Comparison of ENCODE assay signal across 28 cellular contexts in genomic region chr10:76130892-76131291, GRCh38.
"Had no signal": no experiment of that assay in that cellular context is flagged by ENCODE, and none has a peak within 500 bp of the region (broad histone marks: within the 10 kb centered on the region; RNA-seq: fewer than 3 reads in every experiment).

No MANE protein-coding gene starts in this region.

- H3K4me3 ChIP-seq: stomach, suprapubic skin, testis, thoracic aorta, thyroid gland, tibial artery, tibial nerve, transverse colon, upper lobe of left lung, upper lobe of right lung, uterus, vagina had no signal

- H3K4me1 ChIP-seq: suprapubic skin, testis, tibial artery, transverse colon, uterus, vagina had no signal

- H3K27ac Mint-ChIP-seq: stimulated activated effector memory CD8-positive, alpha-beta T cell treated with anti-CD3 and anti-CD28 coated beads, Interleukin-12 subunit alpha, Interleukin-12 subunit beta, amount 100 ng/mL, for 72 hours; stimulated activated memory B cell treated with anti-CD40 and anti-IgM and Interleukin-4, amounts not matched to agents 10 μg/mL and 1 μg/mL and 100 μg/mL, for 72 hours; stimulated activated naive B cell treated with anti-CD40 and anti-IgM and Interleukin-4, amounts not matched to agents 10 μg/mL and 1 μg/mL and 100 μg/mL, for 72 hours; stimulated activated naive CD8-positive, alpha-beta T cell treated with anti-CD3 and anti-CD28 coated beads, Interleukin-15, Interleukin-2, amounts not matched to agents 100 ng/mL and 50 ng/mL, for 24 hours; type B pancreatic cell had no signal

- H3K27ac ChIP-seq: stomach, suprapubic skin, testis, thoracic aorta, thyroid gland, tibial artery, tibial nerve, transverse colon, upper lobe of left lung, upper lobe of right lung, uterus, vagina had no signal

- H3K36me3 ChIP-seq: stomach, suprapubic skin, thoracic aorta, thyroid gland, tibial artery, tibial nerve, transverse colon, upper lobe of left lung, upper lobe of right lung, uterus, vagina had no signal

- H3K27me3 Mint-ChIP-seq: stimulated activated memory B cell treated with anti-CD40 and anti-IgM and Interleukin-4, amounts not matched to agents 10 μg/mL and 1 μg/mL and 100 μg/mL, for 72 hours; stimulated activated naive B cell treated with anti-CD40 and anti-IgM and Interleukin-4, amounts not matched to agents 10 μg/mL and 1 μg/mL and 100 μg/mL, for 72 hours; stimulated activated naive CD8-positive, alpha-beta T cell treated with anti-CD3 and anti-CD28 coated beads, Interleukin-15, amount 100 ng/mL, for 72 hours; stimulated activated naive CD8-positive, alpha-beta T cell treated with anti-CD3 and anti-CD28 coated beads, Interleukin-15, Interleukin-2, amounts not matched to agents 100 ng/mL and 50 ng/mL, for 24 hours had no signal

- H3K9me3 ChIP-seq: stomach, suprapubic skin, testis, thoracic aorta, thyroid gland, tibial artery, tibial nerve, transverse colon, upper lobe of left lung, upper lobe of right lung, uterus, vagina had no signal

- DNase-seq: stimulated activated CD4-positive, alpha-beta T cell treated with anti-CD3 and anti-CD28 coated beads, Interleukin-2, amount 100 ng/mL, for 24 hours; stimulated activated CD4-positive, alpha-beta T cell treated with anti-CD3 and anti-CD28 coated beads, Interleukin-2, amount 100 ng/mL, for 48 hours; stimulated activated CD4-positive, alpha-beta T cell treated with anti-CD3 and anti-CD28 coated beads, Interleukin-4, amount 100 ng/mL, for 1 hour; stimulated activated CD4-positive, alpha-beta T cell treated with anti-CD3 and anti-CD28 coated beads, Interleukin-4, amount 100 ng/mL, for 24 hours; stimulated activated CD4-positive, alpha-beta T cell treated with anti-CD3 and anti-CD28 coated beads, Interleukin-4, amount 100 ng/mL, for 4 hours; stimulated activated CD8-positive, alpha-beta memory T cell treated with anti-CD3 and anti-CD28 coated beads, Interleukin-4, amount 100 ng/mL, for 48 hours; stimulated activated naive B cell treated with anti-CD40 and anti-IgM and Interleukin-4, amounts not matched to agents 10 μg/mL and 1 μg/mL and 100 μg/mL, for 72 hours; stimulated activated naive CD4-positive, alpha-beta T cell; stimulated activated naive CD4-positive, alpha-beta T cell treated with Interleukin-2 at 50 U/mL for 16 hours; stimulated activated naive CD8-positive, alpha-beta T cell treated with anti-CD3 and anti-CD28 coated beads, Interleukin-15, amount 100 ng/mL, for 72 hours; stimulated activated naive CD8-positive, alpha-beta T cell treated with anti-CD3 and anti-CD28 coated beads, Interleukin-15, Interleukin-2, amounts not matched to agents 100 U/mL and 50 U/mL, for 24 hours; stomach; substantia nigra; testis; thyroid gland; tibial artery; transverse colon; upper lobe of left lung; upper lobe of right lung; uterus had no signal

- H3K4me1 Mint-ChIP-seq: stimulated activated effector memory CD8-positive, alpha-beta T cell treated with anti-CD3 and anti-CD28 coated beads, Interleukin-12 subunit alpha, Interleukin-12 subunit beta, amount 100 ng/mL, for 72 hours; stimulated activated memory B cell treated with anti-CD40 and anti-IgM and Interleukin-4, amounts not matched to agents 10 μg/mL and 1 μg/mL and 100 μg/mL, for 72 hours; stimulated activated naive B cell treated with anti-CD40 and anti-IgM and Interleukin-4, amounts not matched to agents 10 μg/mL and 1 μg/mL and 100 μg/mL, for 72 hours; stimulated activated naive CD8-positive, alpha-beta T cell treated with anti-CD3 and anti-CD28 coated beads, Interleukin-15, amount 100 ng/mL, for 72 hours had no signal

- ATAC-seq: stimulated activated effector memory CD8-positive, alpha-beta T cell treated with anti-CD3 and anti-CD28 coated beads, Interleukin-12 subunit alpha, Interleukin-12 subunit beta, amount 100 ng/mL, for 72 hours; stimulated activated memory B cell treated with anti-CD40 and anti-IgM and Interleukin-4, amounts not matched to agents 10 μg/mL and 1 μg/mL and 100 μg/mL, for 72 hours; stimulated activated naive B cell treated with anti-CD40 and anti-IgM and Interleukin-4, amounts not matched to agents 10 μg/mL and 1 μg/mL and 100 μg/mL, for 72 hours; stimulated activated naive CD8-positive, alpha-beta T cell treated with anti-CD3 and anti-CD28 coated beads, Interleukin-15, amount 100 ng/mL, for 72 hours; stimulated activated naive CD8-positive, alpha-beta T cell treated with anti-CD3 and anti-CD28 coated beads, Interleukin-15, Interleukin-2, amounts not matched to agents 100 U/mL and 50 U/mL, for 24 hours; upper lobe of right lung had no signal

- H3K9me3 Mint-ChIP-seq: stimulated activated memory B cell treated with anti-CD40 and anti-IgM and Interleukin-4, amounts not matched to agents 10 μg/mL and 1 μg/mL and 100 μg/mL, for 72 hours; stimulated activated naive B cell treated with anti-CD40 and anti-IgM and Interleukin-4, amounts not matched to agents 10 μg/mL and 1 μg/mL and 100 μg/mL, for 72 hours; stimulated activated naive CD8-positive, alpha-beta T cell treated with anti-CD3 and anti-CD28 coated beads, Interleukin-15, Interleukin-2, amounts not matched to agents 100 ng/mL and 50 ng/mL, for 24 hours had no signal

- H3K4me3 Mint-ChIP-seq: stimulated activated effector memory CD8-positive, alpha-beta T cell treated with anti-CD3 and anti-CD28 coated beads, Interleukin-12 subunit alpha, Interleukin-12 subunit beta, amount 100 ng/mL, for 72 hours; stimulated activated memory B cell treated with anti-CD40 and anti-IgM and Interleukin-4, amounts not matched to agents 10 μg/mL and 1 μg/mL and 100 μg/mL, for 72 hours; stimulated activated naive B cell treated with anti-CD40 and anti-IgM and Interleukin-4, amounts not matched to agents 10 μg/mL and 1 μg/mL and 100 μg/mL, for 72 hours; stimulated activated naive CD8-positive, alpha-beta T cell treated with anti-CD3 and anti-CD28 coated beads, Interleukin-15, amount 100 ng/mL, for 72 hours; stimulated activated naive CD8-positive, alpha-beta T cell treated with anti-CD3 and anti-CD28 coated beads, Interleukin-15, Interleukin-2, amounts not matched to agents 100 ng/mL and 50 ng/mL, for 24 hours; type B pancreatic cell had no signal

- H3K27me3 ChIP-seq: stomach, suprapubic skin, testis, thyroid gland, tibial artery, tibial nerve, transverse colon, upper lobe of left lung, upper lobe of right lung, uterus, vagina had no signal

- H3K36me3 Mint-ChIP-seq: stimulated activated effector memory CD8-positive, alpha-beta T cell treated with anti-CD3 and anti-CD28 coated beads, Interleukin-12 subunit alpha, Interleukin-12 subunit beta, amount 100 ng/mL, for 72 hours; stimulated activated memory B cell treated with anti-CD40 and anti-IgM and Interleukin-4, amounts not matched to agents 10 μg/mL and 1 μg/mL and 100 μg/mL, for 72 hours; stimulated activated naive B cell treated with anti-CD40 and anti-IgM and Interleukin-4, amounts not matched to agents 10 μg/mL and 1 μg/mL and 100 μg/mL, for 72 hours had no signal
